ENCODE assay signal across 28 cellular contexts in the genomic region with DNA sequence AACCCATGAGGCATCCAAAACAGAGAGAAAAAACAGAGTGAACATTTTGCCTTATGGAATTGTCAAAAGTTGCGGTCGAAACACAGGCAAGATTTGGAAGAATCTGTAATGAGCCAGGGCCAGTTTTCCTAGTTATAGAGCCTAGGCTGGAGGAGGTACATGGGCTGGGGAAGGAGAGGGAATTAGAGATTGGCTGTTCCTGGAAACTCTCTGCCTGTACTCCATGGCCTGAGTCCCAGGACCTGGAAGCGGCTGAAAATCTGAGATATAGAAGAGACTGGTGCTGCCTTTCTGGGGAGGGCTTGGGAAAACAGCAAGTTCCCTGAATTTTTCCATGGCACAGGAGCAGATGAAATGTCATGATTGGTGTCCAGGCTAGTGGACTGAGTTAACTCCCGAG.
DNase-seq lines count a peak whose midpoint lies in the region; ATAC-seq and FAIRE-seq lines count a peak whose summit lies in the region.
"Had no signal": no experiment of that assay in that cellular context is flagged by ENCODE, and none has a peak within 500 bp of the region (broad histone marks: within the 10 kb centered on the region; RNA-seq: fewer than 3 reads in every experiment).

No MANE protein-coding gene starts in this region.

- H2BK5ac ChIP-seq in mesendoderm (ENCODE audit: low read length) = no peak overlapping the region

- no peak overlapping the region for H3K4ac ChIP-seq in mesendoderm (ENCODE audit: low read depth, low read length)

- CTCF ChIA-PET in CD4-positive, alpha-beta memory T cell (lab: Charles Lee; ENCODE audit: partially characterized antibody) = interaction anchor here (1.2 to 2.3 kb wide), 4 partner anchors 9 to 30 kb away, joined by 3 to 7 read pairs (median 4); no protein-coding TSS in a partner anchor

- H3K27ac ChIP-seq in CD4-positive, alpha-beta memory T cell (ENCODE audit: low read depth, low read length) = peak overlapping the region; percentile 9
- H3K27ac ChIP-seq in mesendoderm (ENCODE audit: low read depth, low read length) (no peak overlapping the region), small intestine (ENCODE audit: low read depth in 1 of 2, low read length in 1 of 2) (no peak overlapping the region)
- H3K27ac ChIP-seq: lower lobe of right lung, right lobe of liver, RWPE1, SK-N-MC, stomach, tibial artery had no signal

- peaks cover 79% of the 10 kb centered on the region for H3K4me1 ChIP-seq in CD4-positive, alpha-beta memory T cell (ENCODE audit: insufficient read depth, low read length)
- no peaks in the 10 kb centered on the region for H3K4me1 ChIP-seq in mesendoderm (ENCODE audit: control insufficient read depth, low read depth, low read length)
- no peaks in the 10 kb centered on the region for H3K4me1 ChIP-seq in small intestine (ENCODE audit: control insufficient read depth in 2 of 2, insufficient read depth in 1 of 2, low read depth in 1 of 2, low read length in 1 of 2)
- H3K4me1 ChIP-seq: lower lobe of right lung, right lobe of liver, stomach, tibial artery had no signal

- H3K18ac ChIP-seq in mesendoderm (ENCODE audit: low read length) = peak overlapping the region; percentile 14

- peaks cover 61% of the 10 kb centered on the region for H3K4me1 Mint-ChIP-seq in activated T-cell treated with anti-CD3 and anti-CD28 coated beads, Interleukin-2, amount 50 U/mL, for 24 hours (ENCODE audit: low read depth)
- peaks cover 62 to 83% (median 72%) of the 10 kb centered on the region in 4 donors for H3K4me1 Mint-ChIP-seq in CD4-positive, alpha-beta memory T cell
- H3K4me1 Mint-ChIP-seq in effector memory CD8-positive, alpha-beta T cell (ENCODE audit: low read depth in 2 of 2) = peaks cover 44 to 83% of the 10 kb centered on the region in 2 donors

- H3K4me3 ChIP-seq in CD4-positive, alpha-beta memory T cell (ENCODE audit: low read length in 2 of 2) = no peak overlapping the region
- no peak overlapping the region for H3K4me3 ChIP-seq in mesendoderm (ENCODE audit: low read length)
- H3K4me3 ChIP-seq in small intestine (ENCODE audit: low read depth in 1 of 2, low read length in 2 of 2) = no peak overlapping the region
- H3K4me3 ChIP-seq: lower lobe of right lung, mucosa of descending colon, right lobe of liver, SK-N-MC, stomach, tibial artery had no signal

- no peaks in the 10 kb centered on the region for H3K79me1 ChIP-seq in mesendoderm (ENCODE audit: low read length)

- H3K9me3 Mint-ChIP-seq in activated T-cell treated with anti-CD3 and anti-CD28 coated beads, Interleukin-2, amount 50 U/mL, for 24 hours = peaks cover under 1% of the 10 kb centered on the region
- peaks cover 0 to 3% (median 0%) of the 10 kb centered on the region in 8 donors for H3K9me3 Mint-ChIP-seq in CD4-positive, alpha-beta memory T cell
- H3K9me3 Mint-ChIP-seq in effector memory CD8-positive, alpha-beta T cell = no peaks in the 10 kb centered on the region

- no peak overlapping the region for H3K56ac ChIP-seq in mesendoderm (ENCODE audit: low read length)

- no CpG with 5 or more reads among the region's 4 CpGs for WGBS in mesendoderm (ENCODE audit: extremely low coverage, insufficient coverage, low lambda C conversion rate)
- 92 to 97% (median 94%) methylated on average over 4 of the region's 4 CpGs for WGBS in small intestine, 3 donors

- no peaks in the 10 kb centered on the region for H3K36me3 ChIP-seq in CD4-positive, alpha-beta memory T cell (ENCODE audit: insufficient read depth, low read length)
- no peaks in the 10 kb centered on the region for H3K36me3 ChIP-seq in mesendoderm (ENCODE audit: control insufficient read depth, insufficient read depth, low read length)
- no peaks in the 10 kb centered on the region for H3K36me3 ChIP-seq in small intestine (ENCODE audit: control insufficient read depth in 2 of 2, insufficient read depth in 2 of 2, low read length in 2 of 2)
- H3K36me3 ChIP-seq: lower lobe of right lung, right lobe of liver, stomach, tibial artery had no signal

- no peak overlapping the region for H3K4me3 Mint-ChIP-seq in activated T-cell treated with anti-CD3 and anti-CD28 coated beads, Interleukin-2, amount 50 U/mL, for 24 hours
- H3K4me3 Mint-ChIP-seq in CD4-positive, alpha-beta memory T cell = peak overlapping the region in 6 of 8 donors; percentile 13 to 80 (median 51)
- H3K4me3 Mint-ChIP-seq in effector memory CD8-positive, alpha-beta T cell = peak overlapping the region in 1 of 2 donors; percentile 57

- H3K27ac Mint-ChIP-seq in activated T-cell treated with anti-CD3 and anti-CD28 coated beads, Interleukin-2, amount 50 U/mL, for 24 hours = peak overlapping the region; percentile 17
- H3K27ac Mint-ChIP-seq in CD4-positive, alpha-beta memory T cell = peak overlapping the region; percentile 40 to 89 (median 73)
- H3K27ac Mint-ChIP-seq in effector memory CD8-positive, alpha-beta T cell = peak overlapping the region; percentile 77 to 97
- H3K27ac Mint-ChIP-seq: activated T-helper 2 cell treated with anti-CD3 and anti-CD28 coated beads, Interferon-gamma antibody, Interleukin-2, Interleukin-4, amounts not matched to agents 10 μg/mL and 5 μg/mL and 100 μg/mL, durations not matched to agents 14 hours and 24 hours and 36 hours had no signal

- POLR2A ChIA-PET in CD4-positive, alpha-beta memory T cell (lab: Charles Lee; ENCODE audit: partially characterized antibody) = interaction anchor here (1.6 to 5.9 kb wide), 4 partner anchors 9 to 127 kb away, joined by 4 to 57 read pairs (median 6); no protein-coding TSS in a partner anchor

- no peaks in the 10 kb centered on the region for H3K79me2 ChIP-seq in mesendoderm (ENCODE audit: control insufficient read depth, insufficient read depth, low read length)

- FAIRE-seq in small intestine (lab: Jason Lieb, UNC) = no peak
- FAIRE-seq: A204.1, GM12892, keratinocyte had no signal

- H3K9me3 ChIP-seq in CD4-positive, alpha-beta memory T cell (ENCODE audit: control insufficient read depth in 1 of 2, low read length in 2 of 2) = no peaks in the 10 kb centered on the region
- no peaks in the 10 kb centered on the region for H3K9me3 ChIP-seq in small intestine (ENCODE audit: control insufficient read depth, low read depth)
- H3K9me3 ChIP-seq: lower lobe of right lung, mucosa of descending colon, right lobe of liver, stomach, tibial artery had no signal

- no peak overlapping the region for H3K23ac ChIP-seq in mesendoderm (ENCODE audit: low read length)

- intact Hi-C loops in CD4-positive, alpha-beta memory T cell (cut with micrococcal nuclease) = no loop called here
- intact Hi-C loops in left colon (cut with DNase I, micrococcal nuclease) = no loop called here

- no peak overlapping the region for H4K8ac ChIP-seq in mesendoderm (ENCODE audit: low read depth, low read length)

- H3K4me2 ChIP-seq in mesendoderm (ENCODE audit: low read length) = no peak overlapping the region

- H2AK5ac ChIP-seq in mesendoderm (ENCODE audit: low read length) = no peak overlapping the region

- no peak overlapping the region for H4K5ac ChIP-seq in mesendoderm (ENCODE audit: low read length)

- H3K27me3 ChIP-seq in CD4-positive, alpha-beta memory T cell (ENCODE audit: insufficient read depth, low read length) = no peaks in the 10 kb centered on the region
- H3K27me3 ChIP-seq in mesendoderm (ENCODE audit: insufficient read depth, low read length, poor library complexity) = no peaks in the 10 kb centered on the region
- no peaks in the 10 kb centered on the region for H3K27me3 ChIP-seq in small intestine (ENCODE audit: control insufficient read depth in 2 of 2, insufficient read depth in 2 of 2, low read length in 2 of 2)
- H3K27me3 ChIP-seq: right lobe of liver, stomach, tibial artery had no signal

- H2BK15ac ChIP-seq in mesendoderm (replicated peaks; ENCODE audit: low read depth) = no peak overlapping the region

- H3K27me3 Mint-ChIP-seq in activated T-cell treated with anti-CD3 and anti-CD28 coated beads, Interleukin-2, amount 50 U/mL, for 24 hours = no peaks in the 10 kb centered on the region
- H3K27me3 Mint-ChIP-seq in CD4-positive, alpha-beta memory T cell = no peaks in the 10 kb centered on the region
- H3K27me3 Mint-ChIP-seq in effector memory CD8-positive, alpha-beta T cell = no peaks in the 10 kb centered on the region

- peaks cover 3% of the 10 kb centered on the region for H3K36me3 Mint-ChIP-seq in activated T-cell treated with anti-CD3 and anti-CD28 coated beads, Interleukin-2, amount 50 U/mL, for 24 hours (ENCODE audit: low read depth)
- H3K36me3 Mint-ChIP-seq in CD4-positive, alpha-beta memory T cell = peaks cover 19% of the 10 kb centered on the region in 2 donors
- H3K36me3 Mint-ChIP-seq in effector memory CD8-positive, alpha-beta T cell (ENCODE audit: insufficient read depth) = peaks cover 10% of the 10 kb centered on the region

- H2BK120ac ChIP-seq in mesendoderm (ENCODE audit: low read depth, low read length) = no peak overlapping the region

- ATAC-seq in effector memory CD8-positive, alpha-beta T cell (replicated peaks) = no peak
- no peak for ATAC-seq in left colon
- no peak for ATAC-seq in GM18861 (IDR thresholded peaks at IDR 0.05; ENCODE audit: unreplicated experiment)
- ATAC-seq: lower lobe of right lung, mucosa of descending colon, right lobe of liver had no signal

- no peak for DNase-seq in activated T-cell treated with anti-CD3 and anti-CD28 coated beads, Interleukin-2, amount 50 U/mL, for 24 hours
- DNase-seq in activated T-cell treated with anti-CD3 and anti-CD28 coated beads for 4 hours (no peak), mesendoderm (no peak), left colon (no peak), small intestine (no peak)
- DNase-seq in CD4-positive, alpha-beta memory T cell = no peak
- no peak for DNase-seq in effector memory CD8-positive, alpha-beta T cell
- DNase-seq: activated CD4-positive, alpha-beta T cell treated with anti-CD3 and anti-CD28 coated beads for 48 hours; AML-193; KG1; lower lobe of right lung; MM.1S; mucosa of descending colon; NCI-H1417 treated with DMSO at 0.1 percent for 48 hours; NCI-H2081 treated with DMSO at 0.1 percent for 48 hours; NCI-H345; posterior cingulate gyrus; right lobe of liver; stomach; T-helper 2 cell; tibial artery had no signal

- H3K9ac ChIP-seq in mesendoderm (ENCODE audit: low read length) = no peak overlapping the region

Comparison
In these comparisons a context has a peak if more than half of its experiments do, and no peak if none do; other contexts are left out.
1. H3K27ac Mint-ChIP-seq: peak in every context shown above with its lines; median percentile 87 in effector memory CD8-positive, alpha-beta T cell; 73 in CD4-positive, alpha-beta memory T cell; 17 in activated T-cell treated with anti-CD3 and anti-CD28 coated beads, Interleukin-2, amount 50 U/mL, for 24 hours.